Comparison of ENCODE assay signal across 1 cellular context in the genomic region with DNA sequence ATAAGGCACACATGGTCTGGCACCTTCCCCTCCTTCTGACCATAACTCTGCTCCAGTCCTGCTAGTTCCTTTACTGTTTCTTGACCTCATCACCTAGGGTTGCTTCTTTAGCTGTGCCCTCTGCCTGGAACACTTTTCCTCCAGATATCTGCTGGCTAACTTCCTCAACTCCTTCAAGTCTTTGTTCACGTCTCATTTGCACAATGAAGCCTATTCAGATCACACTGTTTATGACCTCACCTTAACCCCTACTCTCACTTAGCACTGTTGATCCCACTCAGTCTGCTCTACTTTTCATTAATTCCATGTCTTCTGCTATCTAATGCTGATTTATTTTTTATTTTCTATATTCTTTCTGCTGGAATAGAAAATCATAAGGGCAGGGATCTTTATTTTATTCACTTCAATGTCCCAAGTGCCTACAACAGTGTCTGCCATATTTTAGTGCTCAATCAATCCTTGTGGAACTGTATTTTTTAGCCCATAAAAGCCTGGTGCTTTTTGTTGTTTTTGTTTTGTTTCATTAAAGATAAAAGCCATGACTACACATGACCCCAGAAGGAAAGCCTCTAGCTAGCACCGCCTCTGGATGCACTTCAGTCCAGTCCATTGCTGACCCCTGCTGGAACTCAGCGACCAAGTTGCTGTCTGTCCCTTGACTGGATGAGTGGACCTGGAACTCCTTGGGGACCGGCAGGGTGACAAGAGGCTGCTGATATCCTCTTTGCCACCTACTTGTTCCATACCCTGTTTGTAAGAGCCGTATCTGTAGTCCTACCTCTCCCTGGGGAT.
TF ChIP-seq lines count a peak whose summit lies in the region.

No MANE protein-coding gene starts in this region.

TF ChIP-seq in K562, 482 proteins besides CTCF, POLR2A, EP300 and RAD21 (continued from another document):
- no peak for TF ChIP-seq REST (CRISPR knock-in tag; IDR thresholded peaks at IDR 0.05; ENCODE audit: low read depth)
- no peak for TF ChIP-seq YY1 (IDR thresholded peaks at IDR 0.05; ENCODE audit: borderline replicate concordance in 1 of 3, control insufficient read depth in 1 of 3, extremely low read depth in 1 of 3, insufficient read depth in 3 of 3, insufficient read length in 1 of 3, insufficient replicate concordance in 2 of 3, low read depth in 1 of 3, low read length in 2 of 3)
- 0 out of 2 replicates have a peak, but pooled peaks have one; percentile 43 for TF ChIP-seq HDAC6 (IDR thresholded peaks at IDR 0.05; ENCODE audit: low read depth, low read length)
- TF ChIP-seq ZC3H11A (IDR thresholded peaks at IDR 0.05; ENCODE audit: low read depth, low read length): no peak
- no peak for TF ChIP-seq ZBTB17 (CRISPR knock-in tag; IDR thresholded peaks at IDR 0.05)
- TF ChIP-seq SP1 (CRISPR knock-in tag; IDR thresholded peaks at IDR 0.05): no peak
- TF ChIP-seq ZNF766 (CRISPR knock-in tag; conservative IDR thresholded peaks at IDR 0.05): no peak
- no peak for TF ChIP-seq TEAD2 (tag; IDR thresholded peaks at IDR 0.05)
- TF ChIP-seq, protein P1, sequence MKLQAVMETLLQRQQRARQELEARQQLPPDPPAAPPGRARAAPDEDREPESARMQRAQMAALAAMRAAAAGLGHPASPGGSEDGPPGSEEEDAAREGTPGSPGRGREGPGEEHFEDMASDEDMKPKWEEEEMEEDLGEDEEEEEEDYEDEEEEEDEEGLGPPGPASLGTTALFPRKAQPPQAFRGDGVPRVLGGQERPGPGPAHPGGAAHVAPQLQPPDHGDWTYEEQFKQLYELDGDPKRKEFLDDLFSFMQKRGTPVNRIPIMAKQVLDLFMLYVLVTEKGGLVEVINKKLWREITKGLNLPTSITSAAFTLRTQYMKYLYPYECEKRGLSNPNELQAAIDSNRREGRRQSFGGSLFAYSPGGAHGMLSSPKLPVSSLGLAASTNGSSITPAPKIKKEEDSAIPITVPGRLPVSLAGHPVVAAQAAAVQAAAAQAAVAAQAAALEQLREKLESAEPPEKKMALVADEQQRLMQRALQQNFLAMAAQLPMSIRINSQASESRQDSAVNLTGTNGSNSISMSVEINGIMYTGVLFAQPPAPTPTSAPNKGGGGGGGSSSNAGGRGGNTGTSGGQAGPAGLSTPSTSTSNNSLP (IDR thresholded peaks at IDR 0.05; ENCODE audit: borderline replicate concordance, low read depth, low read length): 0 out of 2 replicates have a peak, but pooled peaks have one; percentile 46
- TF ChIP-seq, protein P2, sequence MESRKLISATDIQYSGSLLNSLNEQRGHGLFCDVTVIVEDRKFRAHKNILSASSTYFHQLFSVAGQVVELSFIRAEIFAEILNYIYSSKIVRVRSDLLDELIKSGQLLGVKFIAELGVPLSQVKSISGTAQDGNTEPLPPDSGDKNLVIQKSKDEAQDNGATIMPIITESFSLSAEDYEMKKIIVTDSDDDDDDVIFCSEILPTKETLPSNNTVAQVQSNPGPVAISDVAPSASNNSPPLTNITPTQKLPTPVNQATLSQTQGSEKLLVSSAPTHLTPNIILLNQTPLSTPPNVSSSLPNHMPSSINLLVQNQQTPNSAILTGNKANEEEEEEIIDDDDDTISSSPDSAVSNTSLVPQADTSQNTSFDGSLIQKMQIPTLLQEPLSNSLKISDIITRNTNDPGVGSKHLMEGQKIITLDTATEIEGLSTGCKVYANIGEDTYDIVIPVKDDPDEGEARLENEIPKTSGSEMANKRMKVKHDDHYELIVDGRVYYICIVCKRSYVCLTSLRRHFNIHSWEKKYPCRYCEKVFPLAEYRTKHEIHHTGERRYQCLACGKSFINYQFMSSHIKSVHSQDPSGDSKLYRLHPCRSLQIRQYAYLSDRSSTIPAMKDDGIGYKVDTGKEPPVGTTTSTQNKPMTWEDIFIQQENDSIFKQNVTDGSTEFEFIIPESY (CRISPR knock-in tag; IDR thresholded peaks at IDR 0.05): 0 out of 2 replicates have a peak, but pooled peaks have one; percentile 41
- TF ChIP-seq ZNF551 (CRISPR knock-in tag; IDR thresholded peaks at IDR 0.05): no peak
- no peak for TF ChIP-seq ZNF324 (CRISPR knock-in tag; IDR thresholded peaks at IDR 0.05)
- no peak for TF ChIP-seq BCL6 (CRISPR knock-in tag; IDR thresholded peaks at IDR 0.05)
- TF ChIP-seq MAFG (tag; conservative IDR thresholded peaks at IDR 0.05): no peak
- no peak for TF ChIP-seq SAP30 (IDR thresholded peaks at IDR 0.05; ENCODE audit: borderline replicate concordance, insufficient read depth, low read depth, low read length, poor library complexity, severe bottlenecking)
